In genomic region chr1:232380131-232380530, GRCh38 we compare ENCODE assay signal across 9 cellular contexts.
"Had no signal": no experiment of that assay in that cellular context is flagged by ENCODE, and none has a peak within 500 bp of the region (broad histone marks: within the 10 kb centered on the region; RNA-seq: fewer than 3 reads in every experiment).

No MANE protein-coding gene starts in this region.

- H3K27ac ChIP-seq: GM23248, HL-60 had no signal

- H3K4me3 ChIP-seq: GM23248, HAP-1, K562 had no signal

- DNase-seq: GM23248, GOT3, HFFc6, KG1 had no signal

- ATAC-seq: HCT116, HepG2, K562 had no signal

- H3K36me3 ChIP-seq: HAP-1 had no signal

- H3K9me3 ChIP-seq: HAP-1 had no signal

- H2AFZ ChIP-seq: GM23248 had no signal

- H3K9ac ChIP-seq: GM23248 had no signal

- H3K4me3 Mint-ChIP-seq: HFFc6 had no signal

- H3K27ac Mint-ChIP-seq: HFFc6 had no signal
